In the genomic region with DNA sequence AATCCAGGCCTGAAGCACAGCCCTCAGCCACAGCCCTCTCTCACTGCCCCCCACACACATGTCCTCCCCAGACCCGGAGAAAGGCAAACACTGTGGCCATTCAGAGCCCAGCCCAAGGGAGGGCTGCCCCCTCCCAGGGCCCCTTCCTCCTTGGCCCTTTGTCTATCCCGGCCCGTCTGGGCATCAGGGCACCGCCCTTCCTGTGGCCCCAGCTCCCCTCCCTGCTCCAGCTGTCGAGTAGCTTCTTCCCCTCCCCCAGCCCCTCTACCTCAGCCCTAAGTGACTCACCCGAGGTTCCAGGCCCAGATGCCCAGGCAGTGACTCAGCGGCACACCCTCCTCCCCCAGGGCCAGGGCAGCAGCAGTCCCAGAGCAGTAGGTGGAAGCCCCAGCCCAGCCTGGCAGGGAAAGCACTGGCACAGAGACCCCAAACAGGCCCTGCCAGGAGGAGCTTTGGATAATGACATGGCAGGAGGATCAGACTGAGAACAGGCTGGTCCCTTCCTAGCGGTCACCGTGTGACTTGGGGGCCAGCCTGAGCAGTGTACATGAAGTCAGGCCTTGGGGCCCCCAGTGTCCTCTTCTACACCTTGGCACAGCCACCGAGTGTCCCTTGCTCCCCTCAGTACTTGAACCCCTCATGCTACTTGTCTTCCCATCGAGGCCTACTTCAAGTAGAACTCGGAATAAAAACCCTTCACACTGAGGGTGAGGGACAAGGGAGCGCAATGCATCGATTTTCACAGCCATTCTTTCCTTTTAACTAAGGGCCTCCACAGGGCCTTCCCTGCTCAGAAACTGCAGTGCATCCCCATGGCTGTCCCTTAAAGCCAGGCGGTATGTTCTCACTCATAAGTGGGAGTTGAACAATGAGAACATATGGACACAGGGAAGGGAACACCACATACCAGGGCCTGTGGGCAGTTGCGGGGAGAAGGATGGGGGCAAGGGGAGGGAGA, we compare ENCODE assay signal across 9 cellular contexts. TPM values are rescaled to one million over a fixed set of nuclear protein-coding genes. Genes with fewer than 3 reads are reported as not detected.
DNase-seq lines count a peak whose midpoint lies in the region; ATAC-seq and TF ChIP-seq lines count a peak whose summit lies in the region.
"Had no signal": no experiment of that assay in that cellular context is flagged by ENCODE, and none has a peak within 500 bp of the region (broad histone marks: within the 10 kb centered on the region; RNA-seq: fewer than 3 reads in every experiment).

No MANE protein-coding gene starts in this region.

- H3K27ac Mint-ChIP-seq in activated naive CD4-positive, alpha-beta T cell treated with anti-CD3 and anti-CD28 coated beads, Interleukin-2, amount 50 U/mL, for 24 hours: peak overlapping the region; percentile 78

- H3K36me3 ChIP-seq in ovary (no peaks in the 10 kb centered on the region), thymus (ENCODE audit: control insufficient read depth, insufficient read depth) (no peaks in the 10 kb centered on the region)

- no peaks in the 10 kb centered on the region for H3K9me3 Mint-ChIP-seq in activated naive CD4-positive, alpha-beta T cell treated with anti-CD3 and anti-CD28 coated beads, Interleukin-2, amount 50 U/mL, for 24 hours

- peak overlapping the region; percentile 58 for H3K4me3 Mint-ChIP-seq in activated naive CD4-positive, alpha-beta T cell treated with anti-CD3 and anti-CD28 coated beads, Interleukin-2, amount 50 U/mL, for 24 hours

- no peaks in the 10 kb centered on the region for H3K27me3 Mint-ChIP-seq in activated naive CD4-positive, alpha-beta T cell treated with anti-CD3 and anti-CD28 coated beads, Interleukin-2, amount 50 U/mL, for 24 hours

- intact Hi-C loops in ovary (cut with DNase I): loop anchor here (1.0 to 10.0 kb wide), 5 partner anchors 30 to 214 kb away; partner anchors contain the start of gene S100A9 (in 1 of the 4)

- H3K4me1 Mint-ChIP-seq in activated naive CD4-positive, alpha-beta T cell treated with anti-CD3 and anti-CD28 coated beads, Interleukin-2, amount 50 U/mL, for 24 hours: peaks cover 38% of the 10 kb centered on the region

- no peak for TF ChIP-seq POLR2A in ovary (IDR thresholded peaks at IDR 0.05)

- H3K4me3 ChIP-seq in ovary: no peak overlapping the region
- no peak overlapping the region for H3K4me3 ChIP-seq in thymus (ENCODE audit: low read length)

- WGBS in ovary, 3 donors: 49 to 54% (median 52%) methylated on average over 14 to 16 of the region's 16 CpGs
- WGBS in thymus: 62% methylated on average over 16 of the region's 16 CpGs

- H3K9me3 ChIP-seq in ovary (no peaks in the 10 kb centered on the region), thymus (ENCODE audit: control insufficient read depth) (no peaks in the 10 kb centered on the region)

- no peaks in the 10 kb centered on the region for H3K36me3 Mint-ChIP-seq in activated naive CD4-positive, alpha-beta T cell treated with anti-CD3 and anti-CD28 coated beads, Interleukin-2, amount 50 U/mL, for 24 hours

- H3K27me3 ChIP-seq in ovary (no peaks in the 10 kb centered on the region), thymus (ENCODE audit: control insufficient read depth, insufficient read depth) (no peaks in the 10 kb centered on the region)

- TF ChIP-seq CTCF in ovary (IDR thresholded peaks at IDR 0.05): no peak

- ATAC-seq in HG03565 (IDR thresholded peaks at IDR 0.05; ENCODE audit: unreplicated experiment): no peak

- TF ChIP-seq EP300 in ovary (IDR thresholded peaks at IDR 0.05): no peak

- DNase-seq in EL: peak; percentile 99
- DNase-seq in HuH-7.5 (ENCODE audit: low spot score): peak; percentile 87
- peak; percentile 98 for DNase-seq in SKM-1 (lab: John Stamatoyannopoulos, UW; ENCODE audit: unreplicated experiment)
- DNase-seq in glomerular visceral epithelial cell (ENCODE audit: extremely low spot score): peak; percentile 100
- DNase-seq in ovary: peak; percentile 89 to 96 (median 91)

- peak overlapping the region; percentile 83 to 90 for H3K27ac ChIP-seq in ovary
- H3K27ac ChIP-seq in thymus (ENCODE audit: low read depth): peak overlapping the region; percentile 88

- H3K4me1 ChIP-seq in ovary (ENCODE audit: insufficient read depth): peaks cover 16% of the 10 kb centered on the region
- H3K4me1 ChIP-seq in thymus (ENCODE audit: control insufficient read depth, insufficient read depth, low read length): no peaks in the 10 kb centered on the region

RNA-seq across cellular contexts. Expression of gene S100A2, which starts 1.0 kb away (rescaled TPM):
- 1 to 10 TPM in 4 of 7 donors, under 1 TPM in 1, not detected in 2; 0.61 to 4.0 (median 1.8) TPM for total RNA-seq in ovary
- 1 to 10 TPM in 1 of 2 donors, under 1 TPM in 1; 0.88 to 3.3 TPM for polyA plus RNA-seq in ovary
- polyA plus RNA-seq in thymus: 93.5 TPM

RNA-seq across cellular contexts. Expression of gene S100A3, which starts 17.6 kb away (rescaled TPM):
- total RNA-seq in ovary: 1 to 10 TPM in 3 of 7 donors, under 1 TPM in 1, not detected in 3; 0.48 to 2.5 (median 1.3) TPM
- polyA plus RNA-seq in ovary (1 to 10 TPM in 1 of 2 donors, not detected in 1; 2.2 TPM), thymus (2.6 TPM)
- total RNA-seq: mononuclear cell had no signal

RNA-seq across cellular contexts. Expression of gene S100A4, which starts 21.1 kb away (rescaled TPM):
- 10 to 100 TPM; 12.7 to 85.5 (median 37.3) TPM for total RNA-seq in ovary
- polyA plus RNA-seq in ovary (100 to 1,000 TPM; 104 to 160 TPM), thymus (305 TPM)

RNA-seq across cellular contexts. Expression of gene S100A5, which starts 26.0 kb away (rescaled TPM):
- total RNA-seq in ovary: not detected
- polyA plus RNA-seq in ovary (not detected), thymus (0.87 TPM)
- total RNA-seq: mononuclear cell had no signal

RNA-seq across cellular contexts. Expression of gene S100A6, which starts 30.9 kb away (rescaled TPM):
- total RNA-seq in ovary: 100 to 1,000 TPM; 170 to 646 (median 456) TPM
- polyA plus RNA-seq in ovary (100 to 1,000 TPM; 587 to 764 TPM), thymus (654 TPM)

Comparison
In these comparisons a context has a peak if more than half of its experiments do, and no peak if none do; other contexts are left out.
1. RNA of gene S100A2, which starts 1.0 kb away (polyA plus RNA-seq): 93.5 TPM in thymus (single experiment); 0.88 to 3.3 TPM in ovary; every median in the first group is over 10 times any median in the second.
2. Peak in every context shown above with its lines, with median percentiles within 50 percentile points of each other: DNase-seq.